Comparison of ENCODE assay signal across 17 cellular contexts in the genomic region with DNA sequence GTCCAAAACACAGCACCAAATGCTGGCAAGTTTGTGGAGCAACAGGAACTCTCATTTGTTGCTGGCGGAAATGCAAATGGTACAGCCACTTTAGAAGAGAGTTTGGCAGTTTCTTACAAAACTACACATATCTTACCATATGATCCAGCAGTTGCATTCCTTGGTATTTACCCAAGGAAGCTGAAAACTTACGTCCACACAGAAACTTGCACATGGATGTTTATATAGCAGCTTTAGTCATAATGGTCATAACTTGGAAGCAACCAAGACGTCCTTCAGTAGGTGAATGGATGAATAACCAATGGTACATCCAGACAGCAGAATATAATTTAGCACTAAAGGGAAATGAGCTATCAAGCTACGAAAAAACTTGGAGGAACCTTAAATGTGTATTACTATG.
"Had no signal": no experiment of that assay in that cellular context is flagged by ENCODE, and none has a peak within 500 bp of the region (broad histone marks: within the 10 kb centered on the region; RNA-seq: fewer than 3 reads in every experiment).

No MANE protein-coding gene starts in this region.

- H3K4me2 ChIP-seq: neural progenitor cell had no signal

- H3K27me3 ChIP-seq: adrenal gland, ascending aorta, cardiac muscle cell, foreskin keratinocyte, left lung, neural progenitor cell had no signal

- H3K36me3 ChIP-seq: adrenal gland, left lung, neural progenitor cell had no signal

- H2AFZ ChIP-seq: neural progenitor cell had no signal

- DNase-seq: activated CD8-positive, alpha-beta memory T cell treated with anti-CD3 and anti-CD28 coated beads, Interleukin-2, amount 50 U/mL, for 4 hours; activated T-cell treated with anti-CD3 and anti-CD28 coated beads, Interleukin-2, amount 50 U/mL, for 24 hours; adrenal gland; effector CD4-positive, alpha-beta T cell; erythroblast; foreskin keratinocyte; kidney glomerular epithelial cell; left lung; naive thymus-derived CD4-positive, alpha-beta T cell; stimulated activated CD4-positive, alpha-beta T cell treated with anti-CD3 and anti-CD28 coated beads, Interleukin-4, amount 100 ng/mL, for 24 hours; stimulated activated naive CD8-positive, alpha-beta T cell treated with anti-CD3 and anti-CD28 coated beads, Interleukin-15, Interleukin-2, amounts not matched to agents 100 U/mL and 50 U/mL, for 24 hours; T1000 had no signal

- H3K9me3 ChIP-seq: adrenal gland, ascending aorta, left lung had no signal

- FAIRE-seq: endometrium had no signal

- H3K4me3 ChIP-seq: adrenal gland, ascending aorta, cardiac muscle cell, left lung, lung, neural progenitor cell had no signal

- H3K9ac ChIP-seq: neural progenitor cell had no signal

- H3K27ac ChIP-seq: adrenal gland, ascending aorta, cardiac muscle cell, foreskin keratinocyte, left lung, neural progenitor cell had no signal

- H3K4me1 ChIP-seq: adrenal gland, ascending aorta, foreskin keratinocyte, left lung, neural progenitor cell had no signal
